ENCODE assay signal across 8 cellular contexts in the genomic region with DNA sequence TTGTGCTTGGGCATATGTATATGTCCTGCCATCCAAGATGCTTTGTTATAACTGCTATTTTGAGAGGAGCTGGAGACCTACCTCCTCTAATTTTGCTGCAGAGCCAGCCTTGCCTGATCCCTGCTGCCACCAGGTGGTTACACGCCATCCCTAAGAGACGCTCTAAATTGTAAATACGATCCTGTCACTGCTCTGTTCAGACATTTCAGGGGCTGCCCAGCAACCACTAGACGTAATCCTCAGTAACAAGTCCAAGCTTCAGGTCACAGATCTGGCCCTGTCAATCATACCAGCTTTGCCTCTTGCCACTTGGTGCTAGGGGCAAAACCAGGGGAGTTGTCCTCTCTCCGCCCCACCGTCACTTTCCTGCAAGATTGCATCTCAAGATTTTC. TPM values are rescaled to one million over a fixed set of nuclear protein-coding genes. Genes with fewer than 3 reads are reported as not detected.
A peak's percentile ranks its signal among the peaks of the same experiment; 100 is the strongest.
DNase-seq lines count a peak whose midpoint lies in the region; ATAC-seq and TF ChIP-seq lines count a peak whose summit lies in the region.

No MANE protein-coding gene starts in this region.

- no peaks in the 10 kb centered on the region for H3K27me3 ChIP-seq in BJ (ENCODE audit: control insufficient read depth, insufficient read depth, low read length)

- H3K4me3 ChIP-seq in BJ (ENCODE audit: low read depth, low read length): no peak overlapping the region

- DNase-seq in BJ (ENCODE audit: low read depth): no peak
- DNase-seq in NCI-H2227 (lab: John Stamatoyannopoulos, UW; ENCODE audit: unreplicated experiment): peak; percentile 81
- DNase-seq in activated CD4-positive, alpha-beta memory T cell treated with anti-CD3 and anti-CD28 coated beads, Interleukin-2, amount 10 ng/mL, durations not matched to agents 7 days and 5 days: peak; percentile 54
- DNase-seq in left ventricle myocardium superior: peak; percentile 49
- peak in 1 of 2 donors; percentile 49 for DNase-seq in stimulated activated effector memory CD8-positive, alpha-beta T cell treated with anti-CD3 and anti-CD28 coated beads, Interleukin-12 subunit alpha, Interleukin-12 subunit beta, amount 100 ng/mL, for 72 hours (ENCODE audit: low spot score in 2 of 2)
- no peak for DNase-seq in T-helper 17 cell

- ATAC-seq in GM18861 (IDR thresholded peaks at IDR 0.05; ENCODE audit: unreplicated experiment): peak; percentile 66
- peak; percentile 54 for ATAC-seq in HG03175 (IDR thresholded peaks at IDR 0.05; ENCODE audit: unreplicated experiment)
- ATAC-seq in left ventricle myocardium superior: peak; percentile 80
- ATAC-seq in stimulated activated effector memory CD8-positive, alpha-beta T cell treated with anti-CD3 and anti-CD28 coated beads, Interleukin-12 subunit alpha, Interleukin-12 subunit beta, amount 100 ng/mL, for 72 hours: peak; percentile 67
- no peak for ATAC-seq in T-helper 17 cell

- TF ChIP-seq CTCF in BJ (IDR thresholded peaks at IDR 0.05; ENCODE audit: insufficient read depth, low read depth, low read length): peak; percentile 30

- H3K9me3 Mint-ChIP-seq in activated CD4-positive, alpha-beta memory T cell treated with anti-CD3 and anti-CD28 coated beads, Interleukin-2, amount 10 ng/mL, durations not matched to agents 7 days and 5 days: no peaks in the 10 kb centered on the region
- H3K9me3 Mint-ChIP-seq in stimulated activated effector memory CD8-positive, alpha-beta T cell treated with anti-CD3 and anti-CD28 coated beads, Interleukin-12 subunit alpha, Interleukin-12 subunit beta, amount 100 ng/mL, for 72 hours: no peaks in the 10 kb centered on the region

- no peak overlapping the region for H3K4me3 Mint-ChIP-seq in activated CD4-positive, alpha-beta memory T cell treated with anti-CD3 and anti-CD28 coated beads, Interleukin-2, amount 10 ng/mL, durations not matched to agents 7 days and 5 days
- no peak overlapping the region for H3K4me3 Mint-ChIP-seq in stimulated activated effector memory CD8-positive, alpha-beta T cell treated with anti-CD3 and anti-CD28 coated beads, Interleukin-12 subunit alpha, Interleukin-12 subunit beta, amount 100 ng/mL, for 72 hours
- H3K4me3 Mint-ChIP-seq in T-helper 17 cell: no peak overlapping the region

- POLR2A ChIA-PET in BJ (lab: Charles Lee): no interaction called here
- POLR2A ChIA-PET in activated CD4-positive, alpha-beta memory T cell treated with anti-CD3 and anti-CD28 coated beads, Interleukin-2, amount 10 ng/mL, durations not matched to agents 7 days and 5 days (lab: Charles Lee): interaction anchor here (5.1 kb wide), 1 partner anchor 148 kb away, joined by 47 read pairs; no protein-coding TSS in a partner anchor

- CTCF ChIA-PET in BJ (lab: Yijun Ruan, JAX): interaction anchor here (0.7 to 18.3 kb wide), 9 partner anchors 9 to 232 kb away, joined by 3 to 343 read pairs (median 4); no protein-coding TSS in a partner anchor
- CTCF ChIA-PET in activated CD4-positive, alpha-beta memory T cell treated with anti-CD3 and anti-CD28 coated beads, Interleukin-2, amount 10 ng/mL, durations not matched to agents 7 days and 5 days (lab: Charles Lee): interaction anchor here (0.6 to 17.9 kb wide), 17 partner anchors 10 to 286 kb away, joined by 3 to 722 read pairs (median 4); partner anchors contain the start of genes POGK, POU2F1 and TADA1

- H3K36me3 ChIP-seq in BJ (ENCODE audit: control insufficient read depth, insufficient read depth, low read length): no peaks in the 10 kb centered on the region

- peaks cover 14% of the 10 kb centered on the region for H3K4me1 Mint-ChIP-seq in activated CD4-positive, alpha-beta memory T cell treated with anti-CD3 and anti-CD28 coated beads, Interleukin-2, amount 10 ng/mL, durations not matched to agents 7 days and 5 days
- peaks cover 9% of the 10 kb centered on the region for H3K4me1 Mint-ChIP-seq in stimulated activated effector memory CD8-positive, alpha-beta T cell treated with anti-CD3 and anti-CD28 coated beads, Interleukin-12 subunit alpha, Interleukin-12 subunit beta, amount 100 ng/mL, for 72 hours
- H3K4me1 Mint-ChIP-seq in T-helper 17 cell: peaks cover 12% of the 10 kb centered on the region

- no peaks in the 10 kb centered on the region for H3K36me3 Mint-ChIP-seq in activated CD4-positive, alpha-beta memory T cell treated with anti-CD3 and anti-CD28 coated beads, Interleukin-2, amount 10 ng/mL, durations not matched to agents 7 days and 5 days (ENCODE audit: low read depth)
- H3K36me3 Mint-ChIP-seq in stimulated activated effector memory CD8-positive, alpha-beta T cell treated with anti-CD3 and anti-CD28 coated beads, Interleukin-12 subunit alpha, Interleukin-12 subunit beta, amount 100 ng/mL, for 72 hours: no peaks in the 10 kb centered on the region
- H3K36me3 Mint-ChIP-seq in T-helper 17 cell (ENCODE audit: low read depth): peaks cover 2% of the 10 kb centered on the region

- H3K27me3 Mint-ChIP-seq in activated CD4-positive, alpha-beta memory T cell treated with anti-CD3 and anti-CD28 coated beads, Interleukin-2, amount 10 ng/mL, durations not matched to agents 7 days and 5 days: peaks cover 2% of the 10 kb centered on the region
- H3K27me3 Mint-ChIP-seq in T-helper 17 cell: peaks cover 4% of the 10 kb centered on the region

- H3K9me3 ChIP-seq in T-helper 17 cell (ENCODE audit: control insufficient read depth, low read length, poor library complexity, severe bottlenecking): no peaks in the 10 kb centered on the region

- H3K27ac Mint-ChIP-seq in activated CD4-positive, alpha-beta memory T cell treated with anti-CD3 and anti-CD28 coated beads, Interleukin-2, amount 10 ng/mL, durations not matched to agents 7 days and 5 days: no peak overlapping the region
- no peak overlapping the region for H3K27ac Mint-ChIP-seq in stimulated activated effector memory CD8-positive, alpha-beta T cell treated with anti-CD3 and anti-CD28 coated beads, Interleukin-12 subunit alpha, Interleukin-12 subunit beta, amount 100 ng/mL, for 72 hours
- no peak overlapping the region for H3K27ac Mint-ChIP-seq in T-helper 17 cell

- intact Hi-C loops in left ventricle myocardium superior (cut with micrococcal nuclease): loop anchor here (5.0 to 10.0 kb wide), 2 partner anchors 145 to 172 kb away; no protein-coding TSS in a partner anchor

RNA-seq across cellular contexts. Expression of gene GPA33, which starts 32.9 kb away (rescaled TPM):
- polyA plus RNA-seq in BJ (2011; rRNA removed): not detected in 2 replicates
- polyA minus RNA-seq in BJ (2011; rRNA and poly(A)+ RNA removed): not detected in 2 replicates
- under 1 TPM; 0.65 to 0.71 TPM for total RNA-seq in activated CD4-positive, alpha-beta memory T cell treated with anti-CD3 and anti-CD28 coated beads, Interleukin-2, amount 10 ng/mL, durations not matched to agents 7 days and 5 days
- total RNA-seq in left ventricle myocardium superior (0.07 TPM), T-helper 17 cell (1 to 10 TPM; 5.3 to 7.6 TPM)

RNA-seq across cellular contexts. Expression of gene STYXL2, which starts 36.6 kb away (rescaled TPM):
- not detected in 2 replicates for polyA plus RNA-seq in BJ (2011; rRNA removed)
- not detected in 2 replicates for polyA minus RNA-seq in BJ (2011; rRNA and poly(A)+ RNA removed)
- not detected for total RNA-seq in activated CD4-positive, alpha-beta memory T cell treated with anti-CD3 and anti-CD28 coated beads, Interleukin-2, amount 10 ng/mL, durations not matched to agents 7 days and 5 days
- total RNA-seq in left ventricle myocardium superior (121 TPM), T-helper 17 cell (not detected)

Comparison
In these comparisons a context has a peak if more than half of its experiments do, and no peak if none do; other contexts are left out.
1. DNase-seq: peak in NCI-H2227 (single experiment), activated CD4-positive, alpha-beta memory T cell treated with anti-CD3 and anti-CD28 coated beads, Interleukin-2, amount 10 ng/mL, durations not matched to agents 7 days and 5 days (single experiment) and left ventricle myocardium superior (single experiment); none in BJ (single experiment) and T-helper 17 cell (0 of 3).
2. RNA of gene STYXL2, which starts 36.6 kb away (total RNA-seq): 121 TPM in left ventricle myocardium superior (single experiment); not detected in activated CD4-positive, alpha-beta memory T cell treated with anti-CD3 and anti-CD28 coated beads, Interleukin-2, amount 10 ng/mL, durations not matched to agents 7 days and 5 days and not detected in T-helper 17 cell; every median in the first group is over 100 times any median in the second.